26 cellular contexts compared by ENCODE assay signal in the genomic region with DNA sequence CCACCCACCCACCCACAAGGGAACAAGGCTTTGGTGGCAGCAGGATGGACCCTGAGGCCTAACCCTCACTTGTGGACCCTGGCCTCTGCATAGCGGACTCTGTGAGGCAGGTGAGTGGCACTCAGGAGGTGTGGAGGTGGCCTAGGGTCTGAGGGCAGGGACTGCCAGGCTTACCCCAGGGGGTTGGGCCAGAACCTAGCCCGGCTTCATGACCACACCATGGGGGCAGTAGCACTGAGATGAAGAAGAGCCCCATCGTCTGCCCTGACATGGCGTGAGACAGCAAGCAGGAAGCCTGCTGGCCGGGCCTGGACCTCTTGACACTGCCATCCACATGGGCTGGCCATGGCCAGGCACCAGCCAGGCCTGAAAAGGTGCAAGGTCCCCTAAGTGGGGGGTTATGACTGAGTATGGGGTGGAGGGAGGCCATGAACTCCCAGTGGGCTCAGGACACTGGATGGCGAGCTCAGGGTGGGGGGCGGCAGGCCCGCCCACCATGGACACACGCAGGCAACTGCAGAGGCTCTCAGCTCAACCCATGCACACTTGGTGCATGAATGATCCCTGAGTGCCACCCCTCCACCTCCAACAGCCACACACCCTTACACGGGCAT. TPM values are rescaled to one million over a fixed set of nuclear protein-coding genes. Genes with fewer than 3 reads are reported as not detected.
DNase-seq lines count a peak whose midpoint lies in the region; ATAC-seq and TF ChIP-seq lines count a peak whose summit lies in the region.
"Had no signal": no experiment of that assay in that cellular context is flagged by ENCODE, and none has a peak within 500 bp of the region (broad histone marks: within the 10 kb centered on the region; RNA-seq: fewer than 3 reads in every experiment).

No MANE protein-coding gene starts in this region.

- H2AFZ ChIP-seq in neuronal stem cell (ENCODE audit: low read length): no peak overlapping the region
- H2AFZ ChIP-seq: GM23248 had no signal

- no peak for TF ChIP-seq EP300 in suprapubic skin (IDR thresholded peaks at IDR 0.05)

- peaks cover 5% of the 10 kb centered on the region for H3K79me1 ChIP-seq in neuronal stem cell (ENCODE audit: low read depth, low read length)

- no peak overlapping the region for H4K8ac ChIP-seq in neuronal stem cell (ENCODE audit: low read depth, low read length)

- no peaks in the 10 kb centered on the region for H3K4me1 ChIP-seq in endodermal cell (ENCODE audit: control insufficient read depth, insufficient read depth, low read length)
- H3K4me1 ChIP-seq in neuronal stem cell (ENCODE audit: control insufficient read depth in 2 of 2, insufficient read depth in 1 of 2, low read depth in 1 of 2, low read length in 2 of 2): no peaks in the 10 kb centered on the region
- H3K4me1 ChIP-seq in suprapubic skin: no peaks in the 10 kb centered on the region
- H3K4me1 ChIP-seq: BE2C, SJSA1 had no signal

- no peak overlapping the region for H2BK120ac ChIP-seq in neuronal stem cell (ENCODE audit: low read depth, low read length)

- H2BK5ac ChIP-seq in neuronal stem cell (ENCODE audit: low read length): no peak overlapping the region

- TF ChIP-seq CTCF in endodermal cell (conservative IDR thresholded peaks at IDR 0.05) (no peak), suprapubic skin (IDR thresholded peaks at IDR 0.05) (no peak)

- peaks cover 16% of the 10 kb centered on the region for H3K9me3 Mint-ChIP-seq in endodermal cell

- H3K36me3 ChIP-seq in endodermal cell (ENCODE audit: control insufficient read depth, insufficient read depth, low read length) (no peaks in the 10 kb centered on the region), neuronal stem cell (replicated peaks in 1 of 2; ENCODE audit: control insufficient read depth in 2 of 2, insufficient read depth in 2 of 2, low read length in 2 of 2) (no peaks in the 10 kb centered on the region), suprapubic skin (peaks cover 18% of the 10 kb centered on the region)
- H3K36me3 ChIP-seq: BE2C had no signal

- ATAC-seq in GM19463 (IDR thresholded peaks at IDR 0.05; ENCODE audit: unreplicated experiment): no peak
- ATAC-seq: PC-3 had no signal

- H3K14ac ChIP-seq in neuronal stem cell (ENCODE audit: low read length): no peak overlapping the region

- no peak overlapping the region for H2BK12ac ChIP-seq in neuronal stem cell (ENCODE audit: low read length)

- no peak overlapping the region for H3K27ac ChIP-seq in endodermal cell (ENCODE audit: low read depth, low read length)
- H3K27ac ChIP-seq in neuronal stem cell (replicated peaks; ENCODE audit: low read length): no peak overlapping the region
- H3K27ac ChIP-seq in suprapubic skin: no peak overlapping the region
- H3K27ac ChIP-seq: 22Rv1, GM23248, SJSA1 had no signal

- no peak overlapping the region for H2BK15ac ChIP-seq in neuronal stem cell (ENCODE audit: low read length)

- peak; percentile 50 for DNase-seq in activated effector memory CD4-positive, alpha-beta T cell treated with anti-CD3 and anti-CD28 coated beads, Interleukin-2, amount 50 U/mL, for 16 hours
- no peak for DNase-seq in activated effector memory CD4-positive, alpha-beta T cell treated with Interleukin-2 at 50 U/mL for 16 hours
- DNase-seq in endodermal cell: peak; percentile 29
- DNase-seq in neuronal stem cell (ENCODE audit: low spot score): no peak
- peak; percentile 47 to 74 for DNase-seq in suprapubic skin (ENCODE audit: low spot score in 2 of 2)
- no peak for DNase-seq in NCI-H1417 (lab: John Stamatoyannopoulos, UW)
- no peak for DNase-seq in HPDE6-E6E7 (ENCODE audit: extremely low spot score)
- DNase-seq: BE2C; CD8-positive, alpha-beta memory T cell; DMS153; GM23248; Karpas-422; NCI-H1092; NCI-H1436; NCI-H187 treated with DMSO at 0.1 percent for 48 hours; NCI-H2107; NCI-H446 treated with DMSO at 0.1 percent for 48 hours; NCI-H526; NCI-H82; NK-92 treated with Interleukin-12 subunit alpha and Interleukin-12 subunit beta, amount 100 ng/mL, for 24 hours; PC-3; Right ventricle myocardium superior had no signal

- H4K91ac ChIP-seq in neuronal stem cell (ENCODE audit: low read depth, low read length, poor library complexity): no peak overlapping the region

- H3K27me3 Mint-ChIP-seq in endodermal cell (ENCODE audit: insufficient read depth): no peaks in the 10 kb centered on the region

- no peaks in the 10 kb centered on the region for H3K27me3 ChIP-seq in endodermal cell (ENCODE audit: control insufficient read depth, insufficient read depth, low read length, poor library complexity, severe bottlenecking)
- H3K27me3 ChIP-seq in neuronal stem cell (ENCODE audit: control insufficient read depth in 3 of 3, insufficient read depth in 3 of 3, low read depth in 1 of 3, low read length in 3 of 3): no peaks in the 10 kb centered on the region
- no peaks in the 10 kb centered on the region for H3K27me3 ChIP-seq in suprapubic skin
- H3K27me3 ChIP-seq: BE2C, SJSA1 had no signal

- H3K9me3 ChIP-seq in endodermal cell (ENCODE audit: control insufficient read depth, low read length): peaks cover 7% of the 10 kb centered on the region
- H3K9me3 ChIP-seq in neuronal stem cell (replicated peaks in 1 of 2; ENCODE audit: control insufficient read depth in 2 of 2, insufficient read depth in 1 of 2, low read depth in 1 of 2, low read length in 2 of 2): peaks cover 15 to 16% of the 10 kb centered on the region in 2 donors
- no peaks in the 10 kb centered on the region for H3K9me3 ChIP-seq in suprapubic skin
- H3K9me3 ChIP-seq: BE2C had no signal

- no peak overlapping the region for H3K9ac ChIP-seq in endodermal cell (ENCODE audit: extremely low read depth, low read length, poor library complexity, severe bottlenecking)
- no peak overlapping the region for H3K9ac ChIP-seq in neuronal stem cell (ENCODE audit: low read depth, low read length, poor library complexity)
- H3K9ac ChIP-seq: GM23248 had no signal

- H3K4me3 ChIP-seq in endodermal cell (ENCODE audit: low read length): no peak overlapping the region
- peak overlapping the region in 1 of 2 donors; percentile 1 for H3K4me3 ChIP-seq in neuronal stem cell (ENCODE audit: low read length in 2 of 2)
- H3K4me3 ChIP-seq in suprapubic skin: no peak overlapping the region
- H3K4me3 ChIP-seq: GM23248, SJSA1 had no signal

- H3K4me3 Mint-ChIP-seq in endodermal cell: no peak overlapping the region
- H3K4me3 Mint-ChIP-seq: CD14-positive monocyte; CD8-positive, alpha-beta memory T cell had no signal

- no peak overlapping the region for H3K4ac ChIP-seq in neuronal stem cell (ENCODE audit: low read length)

- H2AK5ac ChIP-seq in neuronal stem cell (ENCODE audit: low read depth, low read length): peak overlapping the region; percentile 61

- peaks cover 18% of the 10 kb centered on the region for H3K36me3 Mint-ChIP-seq in endodermal cell (ENCODE audit: low read depth)
- H3K36me3 Mint-ChIP-seq: CD14-positive monocyte had no signal

- H3K4me1 Mint-ChIP-seq in endodermal cell: no peaks in the 10 kb centered on the region
- H3K4me1 Mint-ChIP-seq: CD14-positive monocyte; CD8-positive, alpha-beta memory T cell had no signal

- H3K4me2 ChIP-seq in neuronal stem cell (ENCODE audit: insufficient read depth, low read length, poor library complexity, severe bottlenecking): no peak overlapping the region

- 74 to 81% methylated on average over 9 to 10 of the region's 10 CpGs for WGBS in endodermal cell (ENCODE audit: insufficient coverage in 1 of 2, insufficient read length in 1 of 2), 2 experiments
- WGBS in neuronal stem cell (ENCODE audit: extremely low coverage in 2 of 2, insufficient read length in 2 of 2, insufficient replicate concordance in 1 of 2), 2 donors: no CpG with 5 or more reads among the region's 10 CpGs
- 40% methylated on average over 1 of the region's 10 CpGs for WGBS in suprapubic skin

- peak overlapping the region; percentile 48 for H3K18ac ChIP-seq in neuronal stem cell (ENCODE audit: low read length)

- TF ChIP-seq POLR2A in suprapubic skin (IDR thresholded peaks at IDR 0.05): no peak

- H3K27ac Mint-ChIP-seq in endodermal cell: no peak overlapping the region
- H3K27ac Mint-ChIP-seq: CD14-positive monocyte; CD8-positive, alpha-beta memory T cell had no signal

- H3K23ac ChIP-seq in neuronal stem cell (ENCODE audit: low read depth, low read length, poor library complexity): no peak overlapping the region

RNA-seq across cellular contexts. Expression of a gene that starts 29.3 kb away (rescaled TPM):
- total RNA-seq in endodermal cell (1 to 10 TPM; 6.4 TPM), suprapubic skin (10 to 100 TPM; 47.4 to 75.4 (median 67.2) TPM)
- 9.1 TPM for polyA plus RNA-seq in endodermal cell (2013, experiment 1 of 2)
- 5.2 TPM for polyA plus RNA-seq in endodermal cell (2013, experiment 2 of 2)
- 5.2 TPM for polyA plus RNA-seq in neuronal stem cell (2013, experiment 1 of 2)
- polyA plus RNA-seq in neuronal stem cell (2013, experiment 2 of 2): 4.9 TPM
- polyA plus RNA-seq: CD14-positive monocyte, GM23248 had no signal

RNA-seq across cellular contexts. Expression of a gene that starts 41.8 kb away (rescaled TPM):
- 10 to 100 TPM; 43.4 to 59.5 TPM for total RNA-seq in endodermal cell
- polyA plus RNA-seq in endodermal cell (2013, experiment 1 of 2): 20.9 TPM
- polyA plus RNA-seq in endodermal cell (2013, experiment 2 of 2): 20.4 TPM
- polyA plus RNA-seq in neuronal stem cell (2013, experiment 1 of 2): 21.6 TPM
- polyA plus RNA-seq in neuronal stem cell (2013, experiment 2 of 2): 21.9 TPM
- total RNA-seq in suprapubic skin: 10 to 100 TPM; 14.6 to 22.2 (median 19.8) TPM

Comparison
In these comparisons a context has a peak if more than half of its experiments do, and no peak if none do; other contexts are left out.
1. DNase-seq: peak in activated effector memory CD4-positive, alpha-beta T cell treated with anti-CD3 and anti-CD28 coated beads, Interleukin-2, amount 50 U/mL, for 16 hours (single experiment), endodermal cell (single experiment) and suprapubic skin (2 of 2); none in activated effector memory CD4-positive, alpha-beta T cell treated with Interleukin-2 at 50 U/mL for 16 hours (single experiment), neuronal stem cell (single experiment), NCI-H1417 (0 of 3) and HPDE6-E6E7 (single experiment).
2. RNA of a gene that starts 29.3 kb away (total RNA-seq): 47.4 to 75.4 TPM in suprapubic skin; 6.4 TPM in endodermal cell; every median in the first group is over 4 times any median in the second.